Comparison of ENCODE assay signal across 1 cellular context in genomic region chr1:42845193-42845592, GRCh38.
TF ChIP-seq lines count a peak whose summit lies in the region.

No MANE protein-coding gene starts in this region.

TF ChIP-seq in GM23338, 12 proteins besides CTCF, POLR2A, EP300 and RAD21 (continued from another document):
- TF ChIP-seq ZNF462 (CRISPR knock-in tag; IDR thresholded peaks at IDR 0.05) (no peak), NANOG (IDR thresholded peaks at IDR 0.05; ENCODE audit: borderline replicate concordance) (no peak), JUNB (IDR thresholded peaks at IDR 0.05; ENCODE audit: unreplicated experiment) (no peak), POLR2AphosphoS5 (IDR thresholded peaks at IDR 0.05; ENCODE audit: low read depth) (no peak), ZNF331 (CRISPR knock-in tag; IDR thresholded peaks at IDR 0.05; ENCODE audit: low read depth) (no peak), EZH2phosphoT487 (IDR thresholded peaks at IDR 0.05; ENCODE audit: unreplicated experiment) (no peak)
